Comparison of ENCODE assay signal across 17 cellular contexts in the genomic region with DNA sequence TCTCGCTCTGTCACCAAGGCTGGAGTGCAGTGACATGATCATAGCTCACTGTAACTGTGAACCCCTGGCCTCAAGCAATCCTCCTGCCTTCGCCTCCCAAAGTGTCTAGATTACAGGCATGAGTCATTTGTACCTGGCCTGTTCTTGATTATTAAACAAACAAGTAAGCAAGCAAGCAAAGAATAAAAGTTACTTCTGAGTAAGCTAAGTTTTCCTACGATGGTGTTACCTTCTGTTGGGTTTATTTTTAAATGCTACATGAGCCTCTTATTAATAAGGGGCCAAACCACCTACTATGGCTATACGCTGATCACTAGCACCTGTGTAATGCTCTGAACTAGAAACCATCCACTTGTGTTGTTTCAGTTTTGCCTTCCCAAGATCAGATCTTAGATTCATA. TPM values are rescaled to one million over a fixed set of nuclear protein-coding genes. Genes with fewer than 3 reads are reported as not detected.
DNase-seq lines count a peak whose midpoint lies in the region; ATAC-seq and TF ChIP-seq lines count a peak whose summit lies in the region.
"Had no signal": no experiment of that assay in that cellular context is flagged by ENCODE, and none has a peak within 500 bp of the region (broad histone marks: within the 10 kb centered on the region; RNA-seq: fewer than 3 reads in every experiment).

No MANE protein-coding gene starts in this region.

- no peak for TF ChIP-seq CTCF in mucosa of descending colon (IDR thresholded peaks at IDR 0.05)
- no peak for TF ChIP-seq CTCF in stomach (IDR thresholded peaks at IDR 0.05)

- no peaks in the 10 kb centered on the region for H3K27me3 ChIP-seq in stomach
- H3K27me3 ChIP-seq: thyroid gland had no signal

- no peak overlapping the region for H3K27ac ChIP-seq in stomach
- H3K27ac ChIP-seq: thyroid gland had no signal

- TF ChIP-seq EP300 in stomach (IDR thresholded peaks at IDR 0.05), result no peak

- H3K9me3 Mint-ChIP-seq in stimulated activated effector memory CD8-positive, alpha-beta T cell treated with anti-CD3 and anti-CD28 coated beads, Interleukin-12 subunit alpha, Interleukin-12 subunit beta, amount 100 ng/mL, for 72 hours, result no peaks in the 10 kb centered on the region
- H3K9me3 Mint-ChIP-seq: activated naive CD4-positive, alpha-beta T cell treated with anti-CD3 and anti-CD28 coated beads, Interleukin-2, amount 50 U/mL, for 24 hours had no signal

- no peak for TF ChIP-seq POLR2A in stomach (IDR thresholded peaks at IDR 0.05)

- ATAC-seq in GM18858 (IDR thresholded peaks at IDR 0.05; ENCODE audit: unreplicated experiment) (peak; percentile 38), GM21825 (IDR thresholded peaks at IDR 0.05; ENCODE audit: unreplicated experiment) (peak; percentile 53), HG03342 (IDR thresholded peaks at IDR 0.05; ENCODE audit: unreplicated experiment) (peak; percentile 70), mucosa of descending colon (peak; percentile 42), HG02588 (IDR thresholded peaks at IDR 0.05; ENCODE audit: unreplicated experiment) (no peak)
- no peak for ATAC-seq in stimulated activated effector memory CD8-positive, alpha-beta T cell treated with anti-CD3 and anti-CD28 coated beads, Interleukin-12 subunit alpha, Interleukin-12 subunit beta, amount 100 ng/mL, for 72 hours
- ATAC-seq: left lobe of liver had no signal

- no peaks in the 10 kb centered on the region for H3K36me3 Mint-ChIP-seq in stimulated activated effector memory CD8-positive, alpha-beta T cell treated with anti-CD3 and anti-CD28 coated beads, Interleukin-12 subunit alpha, Interleukin-12 subunit beta, amount 100 ng/mL, for 72 hours

- peaks cover 10% of the 10 kb centered on the region for H3K9me3 ChIP-seq in mucosa of descending colon
- H3K9me3 ChIP-seq in stomach, result peaks cover 0 to 25% (median 15%) of the 10 kb centered on the region in 4 donors
- H3K9me3 ChIP-seq: thyroid gland had no signal

- H3K27ac Mint-ChIP-seq in stimulated activated effector memory CD8-positive, alpha-beta T cell treated with anti-CD3 and anti-CD28 coated beads, Interleukin-12 subunit alpha, Interleukin-12 subunit beta, amount 100 ng/mL, for 72 hours, result no peak overlapping the region
- H3K27ac Mint-ChIP-seq: activated naive CD4-positive, alpha-beta T cell treated with anti-CD3 and anti-CD28 coated beads, Interleukin-2, amount 50 U/mL, for 24 hours had no signal

- DNase-seq in mucosa of descending colon (no peak), stomach (no peak), superior temporal gyrus (ENCODE audit: extremely low spot score) (no peak)
- DNase-seq in stimulated activated effector memory CD8-positive, alpha-beta T cell treated with anti-CD3 and anti-CD28 coated beads, Interleukin-12 subunit alpha, Interleukin-12 subunit beta, amount 100 ng/mL, for 72 hours (ENCODE audit: low spot score in 2 of 2), result no peak
- DNase-seq: activated CD4-positive, CD25-positive, alpha-beta regulatory T cell treated with anti-CD3 and anti-CD28 coated beads, Interleukin-2, amount 50 U/mL, for 72 hours; DMS79; NCI-H2029 treated with DMSO at 0.1 percent for 48 hours; NCI-H774; RPMI8226; thyroid gland had no signal

- 64 to 76% (median 73%) methylated on average over 4 of the region's 4 CpGs for WGBS in stomach, 5 donors

- H3K4me1 ChIP-seq in mucosa of descending colon (ENCODE audit: low read depth) (no peaks in the 10 kb centered on the region), stomach (peaks cover 0 to 15% (median 0%) of the 10 kb centered on the region in 4 donors)
- H3K4me1 ChIP-seq: thyroid gland had no signal

- intact Hi-C loops in mucosa of descending colon (cut with DNase I, micrococcal nuclease) (no loop called here), stomach (cut with DNase I; ENCODE audit: low total_unique reads) (no loop called here)

- no peak overlapping the region for H3K4me3 ChIP-seq in mucosa of descending colon
- no peak overlapping the region for H3K4me3 ChIP-seq in stomach
- H3K4me3 ChIP-seq: thyroid gland had no signal

- no peaks in the 10 kb centered on the region for H3K36me3 ChIP-seq in mucosa of descending colon (ENCODE audit: low read depth)
- no peaks in the 10 kb centered on the region for H3K36me3 ChIP-seq in stomach
- H3K36me3 ChIP-seq: thyroid gland had no signal

- H3K4me1 Mint-ChIP-seq in stimulated activated effector memory CD8-positive, alpha-beta T cell treated with anti-CD3 and anti-CD28 coated beads, Interleukin-12 subunit alpha, Interleukin-12 subunit beta, amount 100 ng/mL, for 72 hours, result peaks cover 11% of the 10 kb centered on the region
- H3K4me1 Mint-ChIP-seq: activated naive CD4-positive, alpha-beta T cell treated with anti-CD3 and anti-CD28 coated beads, Interleukin-2, amount 50 U/mL, for 24 hours had no signal

- H3K4me3 Mint-ChIP-seq in stimulated activated effector memory CD8-positive, alpha-beta T cell treated with anti-CD3 and anti-CD28 coated beads, Interleukin-12 subunit alpha, Interleukin-12 subunit beta, amount 100 ng/mL, for 72 hours, result no peak overlapping the region
- H3K4me3 Mint-ChIP-seq: activated naive CD4-positive, alpha-beta T cell treated with anti-CD3 and anti-CD28 coated beads, Interleukin-2, amount 50 U/mL, for 24 hours had no signal

RNA-seq across cellular contexts. Expression of a gene that starts 50.8 kb away (rescaled TPM):
- total RNA-seq in mucosa of descending colon (not detected), stomach (not detected)
- polyA plus RNA-seq in stomach, result under 1 TPM in 1 of 3 donors, not detected in 2; 0.05 TPM
- total RNA-seq: left lobe of liver, pulmonary artery endothelial cell, thyroid gland had no signal

Comparison
In these comparisons a context has a peak if more than half of its experiments do, and no peak if none do; other contexts are left out.
1. ATAC-seq: peak in GM18858 (single experiment), GM21825 (single experiment), HG03342 (single experiment) and mucosa of descending colon (single experiment); none in HG02588 (single experiment) and stimulated activated effector memory CD8-positive, alpha-beta T cell treated with anti-CD3 and anti-CD28 coated beads, Interleukin-12 subunit alpha, Interleukin-12 subunit beta, amount 100 ng/mL, for 72 hours (single experiment).